29 cellular contexts compared by ENCODE assay signal in the genomic region with DNA sequence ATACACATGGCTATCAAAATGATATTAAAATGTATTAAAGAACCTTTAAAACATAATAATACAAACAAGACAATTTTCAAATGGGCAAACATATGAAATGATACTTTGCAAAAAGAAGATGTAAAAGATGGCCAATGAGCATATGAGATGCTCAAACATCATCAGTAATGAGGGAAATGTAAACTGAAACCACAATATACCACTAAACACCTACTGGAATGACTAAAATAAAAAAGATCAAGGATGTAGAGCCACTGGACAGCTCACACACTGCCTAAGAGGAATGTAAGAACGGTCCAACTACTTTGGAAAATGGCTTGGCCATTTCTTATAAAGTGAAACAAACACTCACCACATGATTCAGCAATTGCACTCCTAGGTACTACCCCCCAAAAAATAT.
DNase-seq lines count a peak whose midpoint lies in the region; ATAC-seq, FAIRE-seq and TF ChIP-seq lines count a peak whose summit lies in the region.
"Had no signal": no experiment of that assay in that cellular context is flagged by ENCODE, and none has a peak within 500 bp of the region (broad histone marks: within the 10 kb centered on the region; RNA-seq: fewer than 3 reads in every experiment).

No MANE protein-coding gene starts in this region.

- H3K9me3 Mint-ChIP-seq in activated naive CD4-positive, alpha-beta T cell treated with anti-CD3 and anti-CD28 coated beads, Interleukin-2, amount 50 U/mL, for 72 hours = no peaks in the 10 kb centered on the region
- no peaks in the 10 kb centered on the region for H3K9me3 Mint-ChIP-seq in activated naive CD4-positive, alpha-beta T cell treated with anti-CD3 and anti-CD28 coated beads, Interleukin-2, amount 10 ng/mL, durations not matched to agents 7 days and 5 days
- no peaks in the 10 kb centered on the region for H3K9me3 Mint-ChIP-seq in astrocyte (ENCODE audit: unreplicated experiment)
- H3K9me3 Mint-ChIP-seq in stimulated activated naive CD8-positive, alpha-beta T cell treated with anti-CD3 and anti-CD28 coated beads, Interleukin-15, Interleukin-2, amounts not matched to agents 100 ng/mL and 50 ng/mL, for 24 hours = no peaks in the 10 kb centered on the region
- H3K9me3 Mint-ChIP-seq: naive thymus-derived CD8-positive, alpha-beta T cell; T-helper 2 cell treated with Interferon-gamma antibody and Interleukin-4, amounts not matched to agents 5 μg/mL and 100 μg/mL, for 36 hours had no signal

- no peak overlapping the region for H3K27ac Mint-ChIP-seq in activated naive CD4-positive, alpha-beta T cell treated with anti-CD3 and anti-CD28 coated beads, Interleukin-2, amount 50 U/mL, for 72 hours
- no peak overlapping the region for H3K27ac Mint-ChIP-seq in activated naive CD4-positive, alpha-beta T cell treated with anti-CD3 and anti-CD28 coated beads, Interleukin-2, amount 10 ng/mL, durations not matched to agents 7 days and 5 days
- H3K27ac Mint-ChIP-seq in astrocyte (ENCODE audit: unreplicated experiment) = no peak overlapping the region
- H3K27ac Mint-ChIP-seq in stimulated activated naive CD8-positive, alpha-beta T cell treated with anti-CD3 and anti-CD28 coated beads, Interleukin-15, Interleukin-2, amounts not matched to agents 100 ng/mL and 50 ng/mL, for 24 hours = peak overlapping the region; percentile 12
- H3K27ac Mint-ChIP-seq: T-helper 2 cell treated with Interferon-gamma antibody and Interleukin-4, amounts not matched to agents 5 μg/mL and 100 μg/mL, for 36 hours had no signal

- peaks cover 2% of the 10 kb centered on the region for H3K4me1 Mint-ChIP-seq in activated naive CD4-positive, alpha-beta T cell treated with anti-CD3 and anti-CD28 coated beads, Interleukin-2, amount 10 ng/mL, durations not matched to agents 7 days and 5 days
- H3K4me1 Mint-ChIP-seq in astrocyte (ENCODE audit: low read depth, unreplicated experiment) = peaks cover 21% of the 10 kb centered on the region
- peaks cover 49% of the 10 kb centered on the region for H3K4me1 Mint-ChIP-seq in stimulated activated naive CD8-positive, alpha-beta T cell treated with anti-CD3 and anti-CD28 coated beads, Interleukin-15, Interleukin-2, amounts not matched to agents 100 ng/mL and 50 ng/mL, for 24 hours (ENCODE audit: low read depth)

- H3K9me3 ChIP-seq in astrocyte (ENCODE audit: insufficient read depth, low read depth, low read length) = no peaks in the 10 kb centered on the region
- H3K9me3 ChIP-seq: gastrocnemius medialis, HAP-1, thoracic aorta had no signal

- no peak for TF ChIP-seq CTCF in astrocyte (IDR thresholded peaks at IDR 0.05; ENCODE audit: insufficient read depth, low read depth, low read length)

- CTCF ChIA-PET in activated naive CD4-positive, alpha-beta T cell treated with anti-CD3 and anti-CD28 coated beads, Interleukin-2, amount 10 ng/mL, durations not matched to agents 7 days and 5 days (lab: Charles Lee) = interaction anchor here (0.8 to 1.2 kb wide), 2 partner anchors 10 to 11 kb away, joined by 3 read pairs; no protein-coding TSS in a partner anchor

- peaks cover 50% of the 10 kb centered on the region for H3K79me2 ChIP-seq in astrocyte (ENCODE audit: insufficient read depth, low read length)

- no peak overlapping the region for H3K27ac ChIP-seq in astrocyte (ENCODE audit: low read depth, low read length)
- H3K27ac ChIP-seq: cardiac muscle cell, HL-60, skin epidermis, thoracic aorta, WERI-Rb-1 had no signal

- H3K4me1 ChIP-seq in astrocyte (ENCODE audit: insufficient read depth, low read length) = peaks cover 9% of the 10 kb centered on the region

- no peak overlapping the region for H3K9ac ChIP-seq in astrocyte (ENCODE audit: low read length)

- peak; percentile 32 to 59 for ATAC-seq in activated naive CD4-positive, alpha-beta T cell treated with anti-CD3 and anti-CD28 coated beads, Interleukin-2, amount 50 U/mL, for 72 hours
- ATAC-seq in HG02938 (IDR thresholded peaks at IDR 0.05; ENCODE audit: unreplicated experiment) = peak; percentile 54
- ATAC-seq in left cardiac atrium = no peak
- ATAC-seq in HG02678 (IDR thresholded peaks at IDR 0.05; ENCODE audit: unreplicated experiment) = no peak
- no peak for ATAC-seq in HG03139 (IDR thresholded peaks at IDR 0.05; ENCODE audit: unreplicated experiment)
- ATAC-seq: esophagus mucosa; gastrocnemius medialis; HepG2; naive thymus-derived CD8-positive, alpha-beta T cell had no signal

- peaks cover 4 to 11% of the 10 kb centered on the region in 2 donors for H3K36me3 Mint-ChIP-seq in activated naive CD4-positive, alpha-beta T cell treated with anti-CD3 and anti-CD28 coated beads, Interleukin-2, amount 50 U/mL, for 72 hours
- peaks cover 21% of the 10 kb centered on the region for H3K36me3 Mint-ChIP-seq in activated naive CD4-positive, alpha-beta T cell treated with anti-CD3 and anti-CD28 coated beads, Interleukin-2, amount 10 ng/mL, durations not matched to agents 7 days and 5 days
- peaks cover 4% of the 10 kb centered on the region for H3K36me3 Mint-ChIP-seq in astrocyte (ENCODE audit: low read depth, unreplicated experiment)
- H3K36me3 Mint-ChIP-seq in stimulated activated naive CD8-positive, alpha-beta T cell treated with anti-CD3 and anti-CD28 coated beads, Interleukin-15, Interleukin-2, amounts not matched to agents 100 ng/mL and 50 ng/mL, for 24 hours (ENCODE audit: low read depth) = peaks cover 27% of the 10 kb centered on the region

- FAIRE-seq in astrocyte (lab: Jason Lieb, UNC) = peak; percentile 60
- FAIRE-seq: HepG2, islet of Langerhans had no signal

- H3K27me3 ChIP-seq in astrocyte (ENCODE audit: insufficient read depth, low read length) = no peaks in the 10 kb centered on the region
- H3K27me3 ChIP-seq: cardiac muscle cell, gastrocnemius medialis had no signal

- no peaks in the 10 kb centered on the region for H3K36me3 ChIP-seq in astrocyte (ENCODE audit: insufficient read depth, low read length)
- H3K36me3 ChIP-seq: HAP-1, thoracic aorta had no signal

- no peak overlapping the region for H3K4me2 ChIP-seq in astrocyte (ENCODE audit: low read length)

- peaks cover 9% of the 10 kb centered on the region for H4K20me1 ChIP-seq in astrocyte (ENCODE audit: insufficient read depth, low read length)

- intact Hi-C loops in left cardiac atrium (cut with DNase I) = no loop called here

- H2AFZ ChIP-seq in astrocyte (ENCODE audit: low read depth, low read length) = no peak overlapping the region

- H3K4me3 Mint-ChIP-seq in activated naive CD4-positive, alpha-beta T cell treated with anti-CD3 and anti-CD28 coated beads, Interleukin-2, amount 10 ng/mL, durations not matched to agents 7 days and 5 days = no peak overlapping the region
- no peak overlapping the region for H3K4me3 Mint-ChIP-seq in astrocyte (ENCODE audit: unreplicated experiment)
- H3K4me3 Mint-ChIP-seq in stimulated activated naive CD8-positive, alpha-beta T cell treated with anti-CD3 and anti-CD28 coated beads, Interleukin-15, Interleukin-2, amounts not matched to agents 100 ng/mL and 50 ng/mL, for 24 hours = no peak overlapping the region
- H3K4me3 Mint-ChIP-seq: T-helper 2 cell treated with Interferon-gamma antibody and Interleukin-4, amounts not matched to agents 5 μg/mL and 100 μg/mL, for 36 hours had no signal

- no peak overlapping the region for H3K4me3 ChIP-seq in astrocyte (ENCODE audit: insufficient read depth, low read depth, low read length)
- H3K4me3 ChIP-seq: cardiac muscle cell, gastrocnemius medialis, HAP-1, skin epidermis, thoracic aorta had no signal

- no peaks in the 10 kb centered on the region for H3K27me3 Mint-ChIP-seq in activated naive CD4-positive, alpha-beta T cell treated with anti-CD3 and anti-CD28 coated beads, Interleukin-2, amount 10 ng/mL, durations not matched to agents 7 days and 5 days
- no peaks in the 10 kb centered on the region for H3K27me3 Mint-ChIP-seq in astrocyte (ENCODE audit: low read depth, unreplicated experiment)
- no peaks in the 10 kb centered on the region for H3K27me3 Mint-ChIP-seq in stimulated activated naive CD8-positive, alpha-beta T cell treated with anti-CD3 and anti-CD28 coated beads, Interleukin-15, Interleukin-2, amounts not matched to agents 100 ng/mL and 50 ng/mL, for 24 hours
- H3K27me3 Mint-ChIP-seq: naive thymus-derived CD8-positive, alpha-beta T cell had no signal

- no peak for DNase-seq in activated naive CD4-positive, alpha-beta T cell treated with anti-CD3 and anti-CD28 coated beads, Interleukin-2, amount 50 U/mL, for 72 hours (ENCODE audit: low spot score in 2 of 2)
- no peak for DNase-seq in activated naive CD4-positive, alpha-beta T cell treated with anti-CD3 and anti-CD28 coated beads, Interleukin-2, amount 10 ng/mL, durations not matched to agents 7 days and 5 days
- DNase-seq in astrocyte (ENCODE audit: low read depth) (no peak), left cardiac atrium (no peak)
- DNase-seq: activated gamma-delta T cell; amygdala; COR-L47; cortex of kidney; gastrocnemius medialis; hypothalamus; midbrain; naive thymus-derived CD8-positive, alpha-beta T cell; NCI-H1092; NCI-H187 treated with DMSO at 0.1 percent for 48 hours; stimulated activated CD4-positive, alpha-beta T cell treated with anti-CD3 and anti-CD28 coated beads, Interleukin-2, amount 100 ng/mL, for 24 hours; WERI-Rb-1 had no signal

Comparison
In these comparisons a context has a peak if more than half of its experiments do, and no peak if none do; other contexts are left out.
1. ATAC-seq: peak in activated naive CD4-positive, alpha-beta T cell treated with anti-CD3 and anti-CD28 coated beads, Interleukin-2, amount 50 U/mL, for 72 hours (2 of 2) and HG02938 (single experiment); none in left cardiac atrium (0 of 2), HG02678 (single experiment) and HG03139 (single experiment).